Comparison of ENCODE assay signal across 21 cellular contexts in genomic region chr1:87249803-87250202, GRCh38.
"Had no signal": no experiment of that assay in that cellular context is flagged by ENCODE, and none has a peak within 500 bp of the region (broad histone marks: within the 10 kb centered on the region; RNA-seq: fewer than 3 reads in every experiment).

No MANE protein-coding gene starts in this region.

- H3K36me3 ChIP-seq: ovary, prostate gland, upper lobe of right lung had no signal

- H3K27ac Mint-ChIP-seq: activated CD8-positive, alpha-beta T cell treated with anti-CD3 and anti-CD28 coated beads, Interleukin-2, amount 10 ng/mL, durations not matched to agents 7 days and 5 days; activated naive CD8-positive, alpha-beta T cell treated with anti-CD3 and anti-CD28 coated beads for 36 hours; activated T-helper 17 cell treated with anti-CD3 and anti-CD28 coated beads, Interleukin-2, amount 50 U/mL, for 72 hours; natural killer cell treated with Interleukin-12 subunit alpha and Interleukin-12 subunit beta and Interleukin-15 and Interleukin-18, amount 100 ng/mL, for 72 hours had no signal

- H3K9me3 ChIP-seq: prostate gland, upper lobe of right lung had no signal

- H3K27ac ChIP-seq: coronary artery, ovary, prostate gland, upper lobe of right lung had no signal

- H3K4me3 Mint-ChIP-seq: activated CD8-positive, alpha-beta T cell treated with anti-CD3 and anti-CD28 coated beads, Interleukin-2, amount 10 ng/mL, durations not matched to agents 7 days and 5 days; activated naive CD8-positive, alpha-beta T cell treated with anti-CD3 and anti-CD28 coated beads for 36 hours; activated T-helper 17 cell treated with anti-CD3 and anti-CD28 coated beads, Interleukin-2, amount 50 U/mL, for 72 hours; natural killer cell treated with Interleukin-12 subunit alpha and Interleukin-12 subunit beta and Interleukin-15 and Interleukin-18, amount 100 ng/mL, for 72 hours had no signal

- H3K27me3 ChIP-seq: ovary, upper lobe of right lung had no signal

- H3K4me1 ChIP-seq: prostate gland, upper lobe of right lung had no signal

- ATAC-seq: activated CD8-positive, alpha-beta T cell treated with anti-CD3 and anti-CD28 coated beads, Interleukin-2, amount 10 ng/mL, durations not matched to agents 7 days and 5 days; activated T-helper 17 cell treated with anti-CD3 and anti-CD28 coated beads, Interleukin-2, amount 50 U/mL, for 72 hours; left ventricle myocardium superior; natural killer cell treated with Interleukin-12 subunit alpha and Interleukin-12 subunit beta and Interleukin-15 and Interleukin-18, amount 100 ng/mL, for 72 hours; right cardiac atrium; upper lobe of right lung had no signal

- H3K4me3 ChIP-seq: coronary artery, ovary, prostate gland, upper lobe of right lung had no signal

- H3K4me1 Mint-ChIP-seq: activated naive CD8-positive, alpha-beta T cell treated with anti-CD3 and anti-CD28 coated beads for 36 hours; activated T-helper 17 cell treated with anti-CD3 and anti-CD28 coated beads, Interleukin-2, amount 50 U/mL, for 72 hours had no signal

- DNase-seq: activated CD4-positive, alpha-beta T cell treated with anti-CD3 and anti-CD28 coated beads for 1 hour; activated CD4-positive, alpha-beta T cell treated with anti-CD3 and anti-CD28 coated beads, Interleukin-2, amount 50 U/mL, for 1 hour; activated CD8-positive, alpha-beta T cell treated with anti-CD3 and anti-CD28 coated beads, Interleukin-2, amount 10 ng/mL, durations not matched to agents 7 days and 5 days; activated naive CD4-positive, alpha-beta T cell; activated naive CD8-positive, alpha-beta T cell treated with anti-CD3 and anti-CD28 coated beads for 36 hours; activated T-cell treated with anti-CD3 and anti-CD28 coated beads, Interleukin-2, amount 50 U/mL, for 1 hour; amniotic stem cell; cerebellar nuclear complex; erythroblast; foreskin melanocyte; left ventricle myocardium superior; ovary; right cardiac atrium; stimulated activated CD4-positive, alpha-beta T cell treated with anti-CD3 and anti-CD28 coated beads, Interleukin-4, amount 100 ng/mL, for 24 hours; stimulated activated naive CD4-positive, alpha-beta T cell treated with Interleukin-2 at 50 U/mL for 16 hours; T-helper 1 cell; upper lobe of right lung had no signal

- H3K36me3 Mint-ChIP-seq: activated naive CD8-positive, alpha-beta T cell treated with anti-CD3 and anti-CD28 coated beads for 36 hours; natural killer cell treated with Interleukin-12 subunit alpha and Interleukin-12 subunit beta and Interleukin-15 and Interleukin-18, amount 100 ng/mL, for 72 hours had no signal
